In the genomic region with DNA sequence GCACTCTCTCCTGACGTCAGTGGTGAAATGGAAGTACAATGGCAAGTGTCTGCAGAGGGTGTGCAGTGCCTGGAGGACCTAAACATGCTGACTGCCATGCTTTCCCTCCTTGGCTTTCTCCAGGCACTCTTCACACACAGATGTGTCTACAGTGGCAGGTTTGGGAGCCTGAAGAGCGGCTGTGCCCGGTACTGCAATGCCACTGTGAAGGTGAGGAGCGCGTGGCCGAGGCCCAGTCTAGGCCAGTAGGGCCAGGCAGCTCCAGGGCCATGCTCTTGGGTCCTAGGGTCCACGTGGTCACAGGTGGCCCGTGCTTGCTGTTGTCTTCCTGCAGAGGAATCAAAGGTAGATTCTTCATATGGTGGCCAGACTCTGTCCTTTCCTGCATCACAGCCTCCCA, we compare ENCODE assay signal across 1 cellular context.
TF ChIP-seq lines count a peak whose summit lies in the region.

No MANE protein-coding gene starts in this region.

TF ChIP-seq in K562, 482 proteins besides CTCF, POLR2A, EP300 and RAD21:
- TF ChIP-seq, protein P1, sequence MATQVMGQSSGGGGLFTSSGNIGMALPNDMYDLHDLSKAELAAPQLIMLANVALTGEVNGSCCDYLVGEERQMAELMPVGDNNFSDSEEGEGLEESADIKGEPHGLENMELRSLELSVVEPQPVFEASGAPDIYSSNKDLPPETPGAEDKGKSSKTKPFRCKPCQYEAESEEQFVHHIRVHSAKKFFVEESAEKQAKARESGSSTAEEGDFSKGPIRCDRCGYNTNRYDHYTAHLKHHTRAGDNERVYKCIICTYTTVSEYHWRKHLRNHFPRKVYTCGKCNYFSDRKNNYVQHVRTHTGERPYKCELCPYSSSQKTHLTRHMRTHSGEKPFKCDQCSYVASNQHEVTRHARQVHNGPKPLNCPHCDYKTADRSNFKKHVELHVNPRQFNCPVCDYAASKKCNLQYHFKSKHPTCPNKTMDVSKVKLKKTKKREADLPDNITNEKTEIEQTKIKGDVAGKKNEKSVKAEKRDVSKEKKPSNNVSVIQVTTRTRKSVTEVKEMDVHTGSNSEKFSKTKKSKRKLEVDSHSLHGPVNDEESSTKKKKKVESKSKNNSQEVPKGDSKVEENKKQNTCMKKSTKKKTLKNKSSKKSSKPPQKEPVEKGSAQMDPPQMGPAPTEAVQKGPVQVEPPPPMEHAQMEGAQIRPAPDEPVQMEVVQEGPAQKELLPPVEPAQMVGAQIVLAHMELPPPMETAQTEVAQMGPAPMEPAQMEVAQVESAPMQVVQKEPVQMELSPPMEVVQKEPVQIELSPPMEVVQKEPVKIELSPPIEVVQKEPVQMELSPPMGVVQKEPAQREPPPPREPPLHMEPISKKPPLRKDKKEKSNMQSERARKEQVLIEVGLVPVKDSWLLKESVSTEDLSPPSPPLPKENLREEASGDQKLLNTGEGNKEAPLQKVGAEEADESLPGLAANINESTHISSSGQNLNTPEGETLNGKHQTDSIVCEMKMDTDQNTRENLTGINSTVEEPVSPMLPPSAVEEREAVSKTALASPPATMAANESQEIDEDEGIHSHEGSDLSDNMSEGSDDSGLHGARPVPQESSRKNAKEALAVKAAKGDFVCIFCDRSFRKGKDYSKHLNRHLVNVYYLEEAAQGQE (CRISPR knock-in tag; IDR thresholded peaks at IDR 0.05; ENCODE audit: low read depth) = no peak
- TF ChIP-seq SPI1 (IDR thresholded peaks at IDR 0.05; ENCODE audit: borderline replicate concordance, low read depth, low read length) (no peak), ZNF785 (CRISPR knock-in tag; IDR thresholded peaks at IDR 0.05) (no peak), HDGF (IDR thresholded peaks at IDR 0.05) (no peak), CEBPB (tag; IDR thresholded peaks at IDR 0.05) (no peak), XRCC3 (IDR thresholded peaks at IDR 0.05) (no peak), BRF2 (IDR thresholded peaks at IDR 0.05; ENCODE audit: borderline replicate concordance, insufficient read depth, insufficient read length) (no peak), GTF2A2 (tag; IDR thresholded peaks at IDR 0.05) (no peak), FOXJ3 (CRISPR knock-in tag; IDR thresholded peaks at IDR 0.05) (no peak), NUFIP1 (IDR thresholded peaks at IDR 0.05; ENCODE audit: partially characterized antibody) (no peak), ZNF41 (CRISPR knock-in tag; conservative IDR thresholded peaks at IDR 0.05) (no peak), NCOR1 (IDR thresholded peaks at IDR 0.05) (no peak), PHF8 (IDR thresholded peaks at IDR 0.05; ENCODE audit: borderline replicate concordance, low read length) (no peak), HOXB6 (CRISPR knock-in tag; IDR thresholded peaks at IDR 0.05; ENCODE audit: borderline replicate concordance) (no peak), HNRNPUL1 (IDR thresholded peaks at IDR 0.05; ENCODE audit: low read length) (no peak)
- TF ChIP-seq, protein P2, sequence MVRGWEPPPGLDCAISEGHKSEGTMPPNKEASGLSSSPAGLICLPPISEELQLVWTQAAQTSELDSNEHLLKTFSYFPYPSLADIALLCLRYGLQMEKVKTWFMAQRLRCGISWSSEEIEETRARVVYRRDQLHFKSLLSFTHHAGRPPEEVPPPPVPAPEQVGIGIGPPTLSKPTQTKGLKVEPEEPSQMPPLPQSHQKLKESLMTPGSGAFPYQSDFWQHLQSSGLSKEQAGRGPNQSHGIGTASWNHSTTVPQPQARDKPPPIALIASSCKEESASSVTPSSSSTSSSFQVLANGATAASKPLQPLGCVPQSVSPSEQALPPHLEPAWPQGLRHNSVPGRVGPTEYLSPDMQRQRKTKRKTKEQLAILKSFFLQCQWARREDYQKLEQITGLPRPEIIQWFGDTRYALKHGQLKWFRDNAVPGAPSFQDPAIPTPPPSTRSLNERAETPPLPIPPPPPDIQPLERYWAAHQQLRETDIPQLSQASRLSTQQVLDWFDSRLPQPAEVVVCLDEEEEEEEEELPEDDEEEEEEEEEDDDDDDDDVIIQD (CRISPR knock-in tag; IDR thresholded peaks at IDR 0.05) = no peak
- TF ChIP-seq, protein P3, sequence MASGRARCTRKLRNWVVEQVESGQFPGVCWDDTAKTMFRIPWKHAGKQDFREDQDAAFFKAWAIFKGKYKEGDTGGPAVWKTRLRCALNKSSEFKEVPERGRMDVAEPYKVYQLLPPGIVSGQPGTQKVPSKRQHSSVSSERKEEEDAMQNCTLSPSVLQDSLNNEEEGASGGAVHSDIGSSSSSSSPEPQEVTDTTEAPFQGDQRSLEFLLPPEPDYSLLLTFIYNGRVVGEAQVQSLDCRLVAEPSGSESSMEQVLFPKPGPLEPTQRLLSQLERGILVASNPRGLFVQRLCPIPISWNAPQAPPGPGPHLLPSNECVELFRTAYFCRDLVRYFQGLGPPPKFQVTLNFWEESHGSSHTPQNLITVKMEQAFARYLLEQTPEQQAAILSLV (tag; IDR thresholded peaks at IDR 0.05) = no peak
